Comparison of ENCODE assay signal across 10 cellular contexts in genomic region chr10:26739087-26739631, GRCh38. TPM values are rescaled to one million over a fixed set of nuclear protein-coding genes. Genes with fewer than 3 reads are reported as not detected.
DNase-seq lines count a peak whose midpoint lies in the region; ATAC-seq and TF ChIP-seq lines count a peak whose summit lies in the region.
"Had no signal": no experiment of that assay in that cellular context is flagged by ENCODE, and none has a peak within 500 bp of the region (broad histone marks: within the 10 kb centered on the region; RNA-seq: fewer than 3 reads in every experiment).

No MANE protein-coding gene starts in this region.

- H3K79me2 ChIP-seq in SK-N-SH (ENCODE audit: insufficient read depth) = no peaks in the 10 kb centered on the region

- no peaks in the 10 kb centered on the region for H3K27me3 Mint-ChIP-seq in T-helper 2 cell treated with Interferon-gamma antibody and Interleukin-4, amounts not matched to agents 5 μg/mL and 100 μg/mL, for 36 hours (ENCODE audit: low read depth)

- CTCF ChIA-PET in SK-N-SH (lab: Yijun Ruan, JAX) = interaction anchor here (3.0 kb wide), 1 partner anchor 12 kb away, joined by 18 read pairs; no protein-coding TSS in a partner anchor

- peaks cover 35 to 70% of the 10 kb centered on the region in 2 experiments for H3K36me3 ChIP-seq in SK-N-SH (replicated peaks in 1 of 2; ENCODE audit: control insufficient read depth in 1 of 2, insufficient read depth in 2 of 2, low read length in 1 of 2)

- H3K9me2 ChIP-seq in SK-N-SH = no peaks in the 10 kb centered on the region

- H3K4me2 ChIP-seq in SK-N-SH = no peak overlapping the region

- H3K27me3 ChIP-seq in SK-N-SH (ENCODE audit: insufficient read depth) = no peaks in the 10 kb centered on the region

- TF ChIP-seq RAD21 in SK-N-SH (IDR thresholded peaks at IDR 0.05; ENCODE audit: low read length) = no peak

- peaks cover 54% of the 10 kb centered on the region for H3K4me1 Mint-ChIP-seq in T-helper 2 cell treated with Interferon-gamma antibody and Interleukin-4, amounts not matched to agents 5 μg/mL and 100 μg/mL, for 36 hours (ENCODE audit: low read depth)
- H3K4me1 Mint-ChIP-seq: nephron had no signal

- POLR2A ChIA-PET in SK-N-SH (lab: Yijun Ruan, JAX) = no interaction called here

- H3K4me1 ChIP-seq in SK-N-SH (ENCODE audit: control insufficient read depth in 1 of 2, insufficient read depth in 2 of 2, low read depth in 1 of 2, low read length in 1 of 2) = no peaks in the 10 kb centered on the region

- ATAC-seq in HG02938 (IDR thresholded peaks at IDR 0.05; ENCODE audit: unreplicated experiment) = peak; percentile 30

- H3F3A ChIP-seq in SK-N-SH (replicated peaks; ENCODE audit: insufficient read depth) = no peaks in the 10 kb centered on the region

- no peak for TF ChIP-seq CTCF in SK-N-SH (IDR thresholded peaks at IDR 0.05)

- H4K20me1 ChIP-seq in SK-N-SH (ENCODE audit: insufficient read depth) = no peaks in the 10 kb centered on the region

- peak overlapping the region; percentile 48 for H3K4me3 Mint-ChIP-seq in T-helper 2 cell treated with Interferon-gamma antibody and Interleukin-4, amounts not matched to agents 5 μg/mL and 100 μg/mL, for 36 hours
- H3K4me3 Mint-ChIP-seq: nephron had no signal

- H3K4me3 ChIP-seq in SK-N-SH (ENCODE audit: low read depth in 2 of 2, low read length in 1 of 2) = no peak overlapping the region

- H3K36me3 Mint-ChIP-seq in T-helper 2 cell treated with Interferon-gamma antibody and Interleukin-4, amounts not matched to agents 5 μg/mL and 100 μg/mL, for 36 hours (ENCODE audit: low read depth) = peaks cover 74% of the 10 kb centered on the region

- peak overlapping the region; percentile 85 for H3K27ac Mint-ChIP-seq in T-helper 2 cell treated with Interferon-gamma antibody and Interleukin-4, amounts not matched to agents 5 μg/mL and 100 μg/mL, for 36 hours
- H3K27ac Mint-ChIP-seq: nephron had no signal

- H3K27ac ChIP-seq in SK-N-SH (ENCODE audit: low read depth in 2 of 2, low read length in 1 of 2) = no peak overlapping the region

- TF ChIP-seq EP300 in SK-N-SH (IDR thresholded peaks at IDR 0.05; ENCODE audit: borderline replicate concordance in 1 of 2, low read depth in 1 of 2, low read length in 1 of 2) = no peak

- H3K9me3 Mint-ChIP-seq in T-helper 2 cell treated with Interferon-gamma antibody and Interleukin-4, amounts not matched to agents 5 μg/mL and 100 μg/mL, for 36 hours = no peaks in the 10 kb centered on the region
- H3K9me3 Mint-ChIP-seq: nephron had no signal

- peak; percentile 41 for DNase-seq in stimulated activated CD4-positive, alpha-beta T cell treated with anti-CD3 and anti-CD28 coated beads, Interleukin-4, amount 100 ng/mL, for 24 hours
- DNase-seq in stimulated activated CD4-positive, alpha-beta T cell treated with anti-CD3 and anti-CD28 coated beads, Interleukin-2, amount 100 ng/mL, for 48 hours = no peak
- DNase-seq in T-helper 2 cell treated with Interferon-gamma antibody and Interleukin-4, amounts not matched to agents 5 μg/mL and 100 μg/mL, for 36 hours (ENCODE audit: low spot score) = peak; percentile 32
- no peak for DNase-seq in NCI-H187 treated with DMSO at 0.1 percent for 48 hours (lab: John Stamatoyannopoulos, UW)
- no peak for DNase-seq in SK-N-SH
- no peak for DNase-seq in NCI-H526 treated with DMSO at 0.1 percent for 48 hours (lab: John Stamatoyannopoulos, UW)
- DNase-seq in activated gamma-delta T cell (lab: John Stamatoyannopoulos, UW) = no peak
- DNase-seq: activated effector memory CD4-positive, alpha-beta T cell treated with anti-CD3 and anti-CD28 coated beads, Interleukin-2, amount 50 U/mL, for 16 hours had no signal

- 85% methylated on average over 6 of the region's 6 CpGs for WGBS in SK-N-SH (ENCODE audit: low lambda C conversion rate)

- H3K9me3 ChIP-seq in SK-N-SH = no peaks in the 10 kb centered on the region

- H3K9ac ChIP-seq in SK-N-SH = no peak overlapping the region

- H2AFZ ChIP-seq in SK-N-SH (ENCODE audit: low read depth) = no peak overlapping the region

TF ChIP-seq in SK-N-SH, 30 proteins besides CTCF, POLR2A, EP300 and RAD21:
- TF ChIP-seq, protein P1, sequence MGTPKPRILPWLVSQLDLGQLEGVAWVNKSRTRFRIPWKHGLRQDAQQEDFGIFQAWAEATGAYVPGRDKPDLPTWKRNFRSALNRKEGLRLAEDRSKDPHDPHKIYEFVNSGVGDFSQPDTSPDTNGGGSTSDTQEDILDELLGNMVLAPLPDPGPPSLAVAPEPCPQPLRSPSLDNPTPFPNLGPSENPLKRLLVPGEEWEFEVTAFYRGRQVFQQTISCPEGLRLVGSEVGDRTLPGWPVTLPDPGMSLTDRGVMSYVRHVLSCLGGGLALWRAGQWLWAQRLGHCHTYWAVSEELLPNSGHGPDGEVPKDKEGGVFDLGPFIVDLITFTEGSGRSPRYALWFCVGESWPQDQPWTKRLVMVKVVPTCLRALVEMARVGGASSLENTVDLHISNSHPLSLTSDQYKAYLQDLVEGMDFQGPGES (IDR thresholded peaks at IDR 0.05; ENCODE audit: low read depth, low read length) = no peak
- TF ChIP-seq FOXJ3 (CRISPR knock-in tag; IDR thresholded peaks at IDR 0.05) = no peak

RNA-seq across cellular contexts. Expression of gene PDSS1, which starts 41.7 kb away (rescaled TPM):
- 14.9 and 18.5 TPM in 2 replicates for polyA plus RNA-seq in SK-N-SH (2012; rRNA removed)
- polyA plus RNA-seq in SK-N-SH (2012; cell fraction: cytosol; rRNA removed) = 15.0 and 16.7 TPM in 2 replicates
- polyA plus RNA-seq in SK-N-SH (2012; cell fraction: nucleus; rRNA removed) = 16.0 and 20.9 TPM in 2 replicates

Comparison
In these comparisons a context has a peak if more than half of its experiments do, and no peak if none do; other contexts are left out.
1. DNase-seq: peak in stimulated activated CD4-positive, alpha-beta T cell treated with anti-CD3 and anti-CD28 coated beads, Interleukin-4, amount 100 ng/mL, for 24 hours (single experiment) and T-helper 2 cell treated with Interferon-gamma antibody and Interleukin-4, amounts not matched to agents 5 μg/mL and 100 μg/mL, for 36 hours (single experiment); none in stimulated activated CD4-positive, alpha-beta T cell treated with anti-CD3 and anti-CD28 coated beads, Interleukin-2, amount 100 ng/mL, for 48 hours (0 of 2), NCI-H187 treated with DMSO at 0.1 percent for 48 hours (single experiment), SK-N-SH (single experiment), NCI-H526 treated with DMSO at 0.1 percent for 48 hours (single experiment) and activated gamma-delta T cell (single experiment).